2 cellular contexts compared by ENCODE assay signal in genomic region chr10:35306852-35307251, GRCh38.
TF ChIP-seq lines count a peak whose summit lies in the region.

No MANE protein-coding gene starts in this region.

TF ChIP-seq in HepG2, 621 proteins besides CTCF, POLR2A, EP300 and RAD21:
- TF ChIP-seq, protein P1, sequence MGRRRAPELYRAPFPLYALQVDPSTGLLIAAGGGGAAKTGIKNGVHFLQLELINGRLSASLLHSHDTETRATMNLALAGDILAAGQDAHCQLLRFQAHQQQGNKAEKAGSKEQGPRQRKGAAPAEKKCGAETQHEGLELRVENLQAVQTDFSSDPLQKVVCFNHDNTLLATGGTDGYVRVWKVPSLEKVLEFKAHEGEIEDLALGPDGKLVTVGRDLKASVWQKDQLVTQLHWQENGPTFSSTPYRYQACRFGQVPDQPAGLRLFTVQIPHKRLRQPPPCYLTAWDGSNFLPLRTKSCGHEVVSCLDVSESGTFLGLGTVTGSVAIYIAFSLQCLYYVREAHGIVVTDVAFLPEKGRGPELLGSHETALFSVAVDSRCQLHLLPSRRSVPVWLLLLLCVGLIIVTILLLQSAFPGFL (CRISPR knock-in tag; IDR thresholded peaks at IDR 0.05): no peak
- TF ChIP-seq, protein P2, sequence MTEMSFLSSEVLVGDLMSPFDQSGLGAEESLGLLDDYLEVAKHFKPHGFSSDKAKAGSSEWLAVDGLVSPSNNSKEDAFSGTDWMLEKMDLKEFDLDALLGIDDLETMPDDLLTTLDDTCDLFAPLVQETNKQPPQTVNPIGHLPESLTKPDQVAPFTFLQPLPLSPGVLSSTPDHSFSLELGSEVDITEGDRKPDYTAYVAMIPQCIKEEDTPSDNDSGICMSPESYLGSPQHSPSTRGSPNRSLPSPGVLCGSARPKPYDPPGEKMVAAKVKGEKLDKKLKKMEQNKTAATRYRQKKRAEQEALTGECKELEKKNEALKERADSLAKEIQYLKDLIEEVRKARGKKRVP (CRISPR knock-in tag; IDR thresholded peaks at IDR 0.05): 0 out of 4 replicates have a peak, but pooled peaks of 1 of the 2 experiments have one; percentile 24
- TF ChIP-seq ZNF687 (CRISPR knock-in tag; IDR thresholded peaks at IDR 0.05): peak; percentile 60
- TF ChIP-seq, protein P3, sequence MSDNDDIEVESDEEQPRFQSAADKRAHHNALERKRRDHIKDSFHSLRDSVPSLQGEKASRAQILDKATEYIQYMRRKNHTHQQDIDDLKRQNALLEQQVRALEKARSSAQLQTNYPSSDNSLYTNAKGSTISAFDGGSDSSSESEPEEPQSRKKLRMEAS (IDR thresholded peaks at IDR 0.05): 0 out of 2 replicates have a peak, but pooled peaks have one; percentile 34
- TF ChIP-seq ZNF260 (CRISPR knock-in tag; IDR thresholded peaks at IDR 0.05; ENCODE audit: borderline replicate concordance, low read depth): no peak
- TF ChIP-seq SALL1 (CRISPR knock-in tag; IDR thresholded peaks at IDR 0.05): peak; percentile 19; the same call in 1 of the 2 replicates
- TF ChIP-seq ZFX (CRISPR knock-in tag; IDR thresholded peaks at IDR 0.05; ENCODE audit: low read depth): peak; percentile 26; the same call in 1 of the 2 replicates

TF ChIP-seq in K562, 482 proteins besides CTCF, POLR2A, EP300 and RAD21 (continues in another document):
- TF ChIP-seq U2AF1 (optimal IDR thresholded peaks at IDR 0.05; ENCODE audit: low read depth, low read length) (no peak), FOXJ3 (CRISPR knock-in tag; IDR thresholded peaks at IDR 0.05) (no peak), MYC (IDR thresholded peaks at IDR 0.05; ENCODE audit: low read depth, low read length) (0 out of 2 replicates have a peak, but pooled peaks have one; percentile 22), MYC (CRISPR knock-in tag; IDR thresholded peaks at IDR 0.05; ENCODE audit: borderline replicate concordance, low read depth) (no peak), USF2 (CRISPR knock-in tag; IDR thresholded peaks at IDR 0.05) (no peak), NFIX (CRISPR knock-in tag; IDR thresholded peaks at IDR 0.05; ENCODE audit: low read depth) (no peak), HMGXB4 (CRISPR knock-in tag; IDR thresholded peaks at IDR 0.05) (no peak), GTF2A2 (tag; IDR thresholded peaks at IDR 0.05) (no peak), CHD1 (IDR thresholded peaks at IDR 0.05; ENCODE audit: low read length) (no peak), ELF1 (tag; IDR thresholded peaks at IDR 0.05) (no peak), ESRRB (CRISPR knock-in tag; IDR thresholded peaks at IDR 0.05; ENCODE audit: borderline replicate concordance) (no peak), SOX6 (IDR thresholded peaks at IDR 0.05) (0 out of 2 replicates have a peak, but pooled peaks have one; percentile 10), CSDE1 (IDR thresholded peaks at IDR 0.05) (no peak), CCNT2 (IDR thresholded peaks at IDR 0.05; ENCODE audit: borderline replicate concordance, extremely low read depth, insufficient read length, low read depth, low read length) (no peak), SAFB2 (IDR thresholded peaks at IDR 0.05; ENCODE audit: borderline replicate concordance, low read depth, low read length, severe bottlenecking) (no peak), TAL1 (IDR thresholded peaks at IDR 0.05) (peak; percentile 48), TFE3 (CRISPR knock-in tag; IDR thresholded peaks at IDR 0.05) (no peak), PTRF (tag; IDR thresholded peaks at IDR 0.05) (no peak), SIN3A (IDR thresholded peaks at IDR 0.05; ENCODE audit: borderline replicate concordance in 2 of 2, control insufficient read depth in 1 of 2, low read depth in 2 of 2, low read length in 2 of 2) (no peak), BMI1 (IDR thresholded peaks at IDR 0.05; ENCODE audit: low read length) (no peak), CTBP1 (IDR thresholded peaks at IDR 0.05; ENCODE audit: borderline replicate concordance) (peak; percentile 67; the same call in 1 of the 2 replicates), HMG20B (CRISPR knock-in tag; IDR thresholded peaks at IDR 0.05) (no peak), TEAD4 (IDR thresholded peaks at IDR 0.05; ENCODE audit: low read length) (0 out of 2 replicates have a peak, but pooled peaks have one; percentile 43), TEAD4 (CRISPR knock-in tag; IDR thresholded peaks at IDR 0.05; ENCODE audit: borderline replicate concordance) (no peak), BCOR (IDR thresholded peaks at IDR 0.05) (no peak), ZNF586 (CRISPR knock-in tag; conservative IDR thresholded peaks at IDR 0.05) (no peak), NFATC3 (IDR thresholded peaks at IDR 0.05) (no peak), TCF3 (CRISPR knock-in tag; IDR thresholded peaks at IDR 0.05) (peak; percentile 35; the same call in 1 of the 2 replicates), PYGO2 (tag; IDR thresholded peaks at IDR 0.05) (no peak), ZNF41 (CRISPR knock-in tag; conservative IDR thresholded peaks at IDR 0.05) (no peak), L3MBTL2 (IDR thresholded peaks at IDR 0.05) (peak; percentile 86), SMARCE1 (IDR thresholded peaks at IDR 0.05) (peak; percentile 23; the same call in 1 of the 2 replicates), CBFA2T3 (IDR thresholded peaks at IDR 0.05) (peak; percentile 69), FOSL1 (tag; conservative IDR thresholded peaks at IDR 0.05) (no peak; the same call in 1 of the 2 replicates), MAZ (CRISPR knock-in tag; conservative IDR thresholded peaks at IDR 0.05 in 1 of 2, IDR thresholded peaks at IDR 0.05 in 1 of 2) (no peak), ATF3 (IDR thresholded peaks at IDR 0.05) (peak; percentile 44; the same call in 1 of the 2 replicates), ATF3 (CRISPR knock-in tag; conservative IDR thresholded peaks at IDR 0.05) (no peak), SMARCA4 (IDR thresholded peaks at IDR 0.05) (no peak; the same call in 1 of the 2 replicates), MEF2A (IDR thresholded peaks at IDR 0.05; ENCODE audit: control insufficient read depth, low read depth, low read length) (no peak)
- TF ChIP-seq, protein P3 (CRISPR knock-in tag; IDR thresholded peaks at IDR 0.05): peak; percentile 23; the same call in 1 of the 2 replicates
- TF ChIP-seq, protein P4, sequence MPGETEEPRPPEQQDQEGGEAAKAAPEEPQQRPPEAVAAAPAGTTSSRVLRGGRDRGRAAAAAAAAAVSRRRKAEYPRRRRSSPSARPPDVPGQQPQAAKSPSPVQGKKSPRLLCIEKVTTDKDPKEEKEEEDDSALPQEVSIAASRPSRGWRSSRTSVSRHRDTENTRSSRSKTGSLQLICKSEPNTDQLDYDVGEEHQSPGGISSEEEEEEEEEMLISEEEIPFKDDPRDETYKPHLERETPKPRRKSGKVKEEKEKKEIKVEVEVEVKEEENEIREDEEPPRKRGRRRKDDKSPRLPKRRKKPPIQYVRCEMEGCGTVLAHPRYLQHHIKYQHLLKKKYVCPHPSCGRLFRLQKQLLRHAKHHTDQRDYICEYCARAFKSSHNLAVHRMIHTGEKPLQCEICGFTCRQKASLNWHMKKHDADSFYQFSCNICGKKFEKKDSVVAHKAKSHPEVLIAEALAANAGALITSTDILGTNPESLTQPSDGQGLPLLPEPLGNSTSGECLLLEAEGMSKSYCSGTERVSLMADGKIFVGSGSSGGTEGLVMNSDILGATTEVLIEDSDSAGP (CRISPR knock-in tag; IDR thresholded peaks at IDR 0.05): no peak
- TF ChIP-seq, protein P5, sequence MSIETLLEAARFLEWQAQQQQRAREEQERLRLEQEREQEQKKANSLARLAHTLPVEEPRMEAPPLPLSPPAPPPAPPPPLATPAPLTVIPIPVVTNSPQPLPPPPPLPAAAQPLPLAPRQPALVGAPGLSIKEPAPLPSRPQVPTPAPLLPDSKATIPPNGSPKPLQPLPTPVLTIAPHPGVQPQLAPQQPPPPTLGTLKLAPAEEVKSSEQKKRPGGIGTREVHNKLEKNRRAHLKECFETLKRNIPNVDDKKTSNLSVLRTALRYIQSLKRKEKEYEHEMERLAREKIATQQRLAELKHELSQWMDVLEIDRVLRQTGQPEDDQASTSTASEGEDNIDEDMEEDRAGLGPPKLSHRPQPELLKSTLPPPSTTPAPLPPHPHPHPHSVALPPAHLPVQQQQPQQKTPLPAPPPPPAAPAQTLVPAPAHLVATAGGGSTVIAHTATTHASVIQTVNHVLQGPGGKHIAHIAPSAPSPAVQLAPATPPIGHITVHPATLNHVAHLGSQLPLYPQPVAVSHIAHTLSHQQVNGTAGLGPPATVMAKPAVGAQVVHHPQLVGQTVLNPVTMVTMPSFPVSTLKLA (conservative IDR thresholded peaks at IDR 0.05): peak in 1 of 2 experiments; percentile 56; a peak in 2 of 4 replicates
